1 cellular context compared by ENCODE assay signal in genomic region chr17:66200685-66201092, GRCh38.
TF ChIP-seq lines count a peak whose summit lies in the region.

No MANE protein-coding gene starts in this region.

TF ChIP-seq in K562, 482 proteins besides CTCF, POLR2A, EP300 and RAD21 (continued from another document and continues in another):
- TF ChIP-seq CEBPZ (IDR thresholded peaks at IDR 0.05; ENCODE audit: borderline replicate concordance, low read depth, low read length) (no peak), SRSF7 (optimal IDR thresholded peaks at IDR 0.05; ENCODE audit: low read depth, low read length) (no peak), CGGBP1 (CRISPR knock-in tag; IDR thresholded peaks at IDR 0.05) (no peak), ZNF830 (CRISPR knock-in tag; IDR thresholded peaks at IDR 0.05) (no peak), MXI1 (IDR thresholded peaks at IDR 0.05; ENCODE audit: low read depth, low read length) (no peak), KDM5B (IDR thresholded peaks at IDR 0.05; ENCODE audit: insufficient replicate concordance, low read depth, low read length) (no peak), ZNF146 (CRISPR knock-in tag; IDR thresholded peaks at IDR 0.05; ENCODE audit: unreplicated experiment) (no peak), HBP1 (CRISPR knock-in tag; IDR thresholded peaks at IDR 0.05) (peak; percentile 63; the same call in 1 of the 2 replicates), ZNF408 (CRISPR knock-in tag; IDR thresholded peaks at IDR 0.05; ENCODE audit: low read depth) (no peak), NFIC (IDR thresholded peaks at IDR 0.05) (peak; percentile 38; the same call in 1 of the 2 replicates), GATA2 (CRISPR knock-in tag; IDR thresholded peaks at IDR 0.05) (no peak), RBM25 (IDR thresholded peaks at IDR 0.05; ENCODE audit: low read depth, low read length, severe bottlenecking) (no peak), HDAC2 (IDR thresholded peaks at IDR 0.05) (0 out of 2 replicates have a peak, but pooled peaks have one; percentile 42), ARID3B (CRISPR knock-in tag; IDR thresholded peaks at IDR 0.05; ENCODE audit: borderline replicate concordance) (no peak), CCNT2 (IDR thresholded peaks at IDR 0.05; ENCODE audit: borderline replicate concordance, extremely low read depth, insufficient read length, low read depth, low read length) (no peak), NR1H2 (CRISPR knock-in tag; IDR thresholded peaks at IDR 0.05) (no peak), ZNF436 (CRISPR knock-in tag; IDR thresholded peaks at IDR 0.05) (no peak), HES1 (IDR thresholded peaks at IDR 0.05; ENCODE audit: low read depth) (no peak), CXXC5 (CRISPR knock-in tag; IDR thresholded peaks at IDR 0.05) (peak; percentile 32; the same call in 1 of the 2 replicates), CSDE1 (IDR thresholded peaks at IDR 0.05) (0 out of 4 replicates have a peak, but pooled peaks of 1 of the 2 experiments have one; percentile 41), HMGN3 (IDR thresholded peaks at IDR 0.05; ENCODE audit: borderline replicate concordance, extremely low read depth, insufficient read length, low read depth, low read length) (no peak), MYBL2 (IDR thresholded peaks at IDR 0.05; ENCODE audit: low read depth) (peak; percentile 33; the same call in 1 of the 2 replicates), MYBL2 (CRISPR knock-in tag; IDR thresholded peaks at IDR 0.05; ENCODE audit: borderline replicate concordance) (no peak), DPF2 (IDR thresholded peaks at IDR 0.05) (peak; percentile 36; the same call in 1 of the 2 replicates), STAG1 (CRISPR knock-in tag; IDR thresholded peaks at IDR 0.05; ENCODE audit: borderline replicate concordance) (peak; percentile 95), SFPQ (IDR thresholded peaks at IDR 0.05; ENCODE audit: low read depth, low read length) (no peak), MCM7 (IDR thresholded peaks at IDR 0.05) (peak; percentile 92 to 95; a peak in 3 of 4 replicates), E2F8 (IDR thresholded peaks at IDR 0.05; ENCODE audit: low read depth, partially characterized antibody) (peak; percentile 41), BMI1 (IDR thresholded peaks at IDR 0.05; ENCODE audit: low read length) (no peak), NRF1 (conservative IDR thresholded peaks at IDR 0.05 in 1 of 2, IDR thresholded peaks at IDR 0.05 in 1 of 2) (peak; percentile 75 to 79), ZNF274 (IDR thresholded peaks at IDR 0.05; ENCODE audit: borderline replicate concordance, low read depth, low read length) (no peak), TOE1 (IDR thresholded peaks at IDR 0.05; ENCODE audit: borderline replicate concordance) (peak; percentile 65; the same call in 1 of the 2 replicates), TOE1 (CRISPR knock-in tag; IDR thresholded peaks at IDR 0.05; ENCODE audit: borderline replicate concordance, low read depth) (no peak), IRF9 (tag; IDR thresholded peaks at IDR 0.05) (no peak), GTF2F1 (IDR thresholded peaks at IDR 0.05; ENCODE audit: low read depth, low read length) (no peak), RCOR1 (IDR thresholded peaks at IDR 0.05; ENCODE audit: borderline replicate concordance in 1 of 2, low read depth in 2 of 2, low read length in 2 of 2) (no peak), ZBTB34 (CRISPR knock-in tag; IDR thresholded peaks at IDR 0.05) (no peak), SMARCA4 (IDR thresholded peaks at IDR 0.05) (0 out of 2 replicates have a peak, but pooled peaks have one; percentile 27), MNT (conservative IDR thresholded peaks at IDR 0.05) (peak; percentile 54 to 71; a peak in 3 of 4 replicates), TRIM24 (IDR thresholded peaks at IDR 0.05) (peak; percentile 25 to 68; a peak in 1 of 4 replicates), CREB1 (IDR thresholded peaks at IDR 0.05) (no peak), CREB1 (CRISPR knock-in tag; IDR thresholded peaks at IDR 0.05) (no peak), THRAP3 (IDR thresholded peaks at IDR 0.05; ENCODE audit: borderline replicate concordance) (0 out of 2 replicates have a peak, but pooled peaks have one; percentile 57), ATF2 (CRISPR knock-in tag; IDR thresholded peaks at IDR 0.05) (no peak), CBX8 (IDR thresholded peaks at IDR 0.05; ENCODE audit: borderline replicate concordance, extremely low read depth, low read depth, low read length, poor library complexity, severe bottlenecking) (no peak), ZNF584 (CRISPR knock-in tag; IDR thresholded peaks at IDR 0.05; ENCODE audit: low read depth) (no peak)
